ENCODE assay signal across 8 cellular contexts in the genomic region with DNA sequence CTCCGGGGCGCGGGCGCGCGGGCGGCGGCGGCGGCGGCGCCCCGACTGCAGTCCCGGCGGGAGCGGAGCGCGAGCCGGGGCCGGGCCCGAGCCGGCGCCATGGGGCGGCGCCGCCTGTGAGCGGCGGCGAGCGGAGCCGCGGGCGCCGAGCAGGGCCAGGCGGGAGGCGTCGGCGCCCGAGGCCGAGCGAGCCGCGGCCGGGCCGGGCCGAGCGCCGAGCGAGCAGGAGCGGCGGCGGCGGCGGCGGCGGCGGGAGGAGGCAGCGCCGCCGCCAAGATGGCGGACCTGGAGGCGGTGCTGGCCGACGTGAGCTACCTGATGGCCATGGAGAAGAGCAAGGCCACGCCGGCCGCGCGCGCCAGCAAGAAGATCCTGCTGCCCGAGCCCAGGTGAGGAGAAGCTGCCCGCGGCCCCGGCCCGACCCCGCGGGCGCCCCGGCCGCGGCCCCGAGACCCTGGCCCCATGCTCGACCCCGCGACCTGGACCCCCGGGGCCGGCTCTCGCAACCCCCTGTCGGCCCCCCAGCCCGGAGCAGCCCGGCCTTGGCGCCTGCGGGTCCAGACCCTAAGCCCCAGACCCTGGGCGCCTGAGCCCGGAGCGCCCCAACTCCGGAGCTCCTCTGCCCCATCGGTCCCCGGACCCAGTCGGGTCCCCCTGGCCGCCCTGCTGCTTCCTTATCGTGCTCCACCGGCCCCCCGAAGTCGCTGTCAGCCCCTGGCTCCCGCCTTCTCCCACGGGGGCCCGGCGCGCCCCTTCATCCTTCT. TPM values are rescaled to one million over a fixed set of nuclear protein-coding genes. Genes with fewer than 3 reads are reported as not detected.
DNase-seq lines count a peak whose midpoint lies in the region; ATAC-seq and TF ChIP-seq lines count a peak whose summit lies in the region.

A gene (plus strand): TSS at position 50 of the 764 bp plus-strand sequence. CDS start 227 bp downstream, at position 277.

- TF ChIP-seq CTCF in H9 (conservative IDR thresholded peaks at IDR 0.05) (no peak), heart right ventricle (IDR thresholded peaks at IDR 0.05) (no peak)

- H3K4me2 ChIP-seq in H9 (ENCODE audit: insufficient read depth, insufficient read length, low read length), result peak within 1 kb of the TSS; percentile 84

- no peak within 1 kb of the TSS for H2AFZ ChIP-seq in H9 (ENCODE audit: low read length)

- peak within 1 kb of the TSS in 2 of 3 experiments; percentile 14 to 52; a peak in 3 of 7 replicates for H3K27ac Mint-ChIP-seq in H9
- H3K27ac Mint-ChIP-seq in activated naive CD8-positive, alpha-beta T cell, result peak within 1 kb of the TSS; percentile 100

- no peak within 1 kb of the TSS for H2AK5ac ChIP-seq in H9 (ENCODE audit: insufficient read length, low read length)

- DNase-seq in D341Med (ENCODE audit: low spot score) (peak; percentile 86), H9 (no peak), NCI-H2171 treated with DMSO at 0.1 percent for 48 hours (lab: John Stamatoyannopoulos, UW) (peak; percentile 47), heart right ventricle (peak in 1 of 2 donors; percentile 53), posterior vena cava (ENCODE audit: low spot score) (peak; percentile 86)
- DNase-seq in stimulated activated CD4-positive, alpha-beta T cell treated with anti-CD3 and anti-CD28 coated beads, Interleukin-4, amount 100 ng/mL, for 24 hours, result no peak

- H3K4me1 Mint-ChIP-seq in H9, result peaks cover 44 to 53% of the 10 kb centered on the region in 2 experiments
- peaks cover 79% of the 10 kb centered on the region for H3K4me1 Mint-ChIP-seq in activated naive CD8-positive, alpha-beta T cell (ENCODE audit: low read depth)

- no peak within 1 kb of the TSS for H2BK5ac ChIP-seq in H9 (ENCODE audit: insufficient read length, low read length)

- H4K20me1 ChIP-seq in H9 (ENCODE audit: control insufficient read depth, insufficient read depth, insufficient read length), result peaks cover 3% of the 10 kb centered on the region

- peaks cover 0 to 28% (median 0%) of the 10 kb centered on the region in 9 donors for H3K36me3 ChIP-seq in heart right ventricle

- no peak within 1 kb of the TSS for H3K18ac ChIP-seq in H9 (ENCODE audit: insufficient read length, low read depth, low read length)

- H3K4me3 ChIP-seq in heart right ventricle, result peak within 1 kb of the TSS; percentile 75 to 98 (median 96)

- peak within 1 kb of the TSS; percentile 88 to 96 for H3K4me3 Mint-ChIP-seq in H9
- H3K4me3 Mint-ChIP-seq in activated naive CD8-positive, alpha-beta T cell, result peak within 1 kb of the TSS; percentile 94

- H3K56ac ChIP-seq in H9 (ENCODE audit: insufficient read length, low read depth, low read length), result no peak within 1 kb of the TSS

- H3K36me3 Mint-ChIP-seq in H9 (ENCODE audit: insufficient read depth in 1 of 3, low read depth in 3 of 3), result peaks cover 0 to 11% (median 10%) of the 10 kb centered on the region in 3 experiments; a peak in 5 of 7 replicates
- peaks cover 2% of the 10 kb centered on the region for H3K36me3 Mint-ChIP-seq in activated naive CD8-positive, alpha-beta T cell

- peaks cover 35% of the 10 kb centered on the region for H3K27me3 Mint-ChIP-seq in H9 (ENCODE audit: low read depth)
- H3K27me3 Mint-ChIP-seq in activated naive CD8-positive, alpha-beta T cell, result no peaks in the 10 kb centered on the region

- intact Hi-C loops in heart right ventricle (cut with DNase I), result loop anchor here in 9 of 10 donors (1.0 to 10.0 kb wide), 5 partner anchors 36 to 118 kb away; a partner anchor contains a TSS
- intact Hi-C loops in posterior vena cava (cut with DNase I), result loop anchor here (5.0 kb wide), 2 partner anchors 111 to 116 kb away; no protein-coding TSS in a partner anchor

- H2BK120ac ChIP-seq in H9 (ENCODE audit: low read depth, low read length, poor library complexity, severe bottlenecking), result no peak within 1 kb of the TSS

- no CpG with 5 or more reads among the region's 110 CpGs for WGBS in H9 (ENCODE audit: extremely low coverage, insufficient read length, low lambda C conversion rate)
- WGBS in heart right ventricle, 2 donors, result 0 to 1% methylated on average over 55 to 106 of the region's 110 CpGs

- H3K4me1 ChIP-seq in H9 (ENCODE audit: insufficient read depth, low read length) (peaks cover 12% of the 10 kb centered on the region), heart right ventricle (peaks cover 30 to 76% (median 67%) of the 10 kb centered on the region in 9 donors)

- ATAC-seq in heart right ventricle (peak in 1 of 8 donors; percentile 19), GM21390 (IDR thresholded peaks at IDR 0.05; ENCODE audit: unreplicated experiment) (no peak)

- no peak within 1 kb of the TSS for H3K27ac ChIP-seq in H9 (ENCODE audit: insufficient read length, low read depth, low read length)
- H3K27ac ChIP-seq in heart right ventricle, result peak within 1 kb of the TSS; percentile 70 to 98 (median 91)

- peaks cover 8% of the 10 kb centered on the region; the same call in 1 of the 2 replicates for H3K79me2 ChIP-seq in H9 (ENCODE audit: insufficient read depth, low read length)

- no peak within 1 kb of the TSS for H3K9ac ChIP-seq in H9 (ENCODE audit: extremely low read depth, insufficient read length, low read length)

- no peak within 1 kb of the TSS for H4K91ac ChIP-seq in H9 (ENCODE audit: insufficient read length, low read depth, low read length)

- no peak within 1 kb of the TSS for H3T11ph ChIP-seq in H9 (ENCODE audit: low read length)

- H3K4ac ChIP-seq in H9 (ENCODE audit: low read depth, low read length), result no peak within 1 kb of the TSS

- no peak within 1 kb of the TSS for H3K23ac ChIP-seq in H9 (ENCODE audit: insufficient read length, low read depth, low read length)

- H3K23me2 ChIP-seq in H9 (ENCODE audit: insufficient read length, low read depth, low read length, poor library complexity, severe bottlenecking), result peaks cover 9% of the 10 kb centered on the region

- no peak within 1 kb of the TSS for H4K8ac ChIP-seq in H9 (replicated peaks; ENCODE audit: insufficient read length, low read depth, low read length)

- H3K27me3 ChIP-seq in H9 (ENCODE audit: insufficient read depth, low read length) (no peaks in the 10 kb centered on the region; the same call in 1 of the 2 replicates), heart right ventricle (no peaks in the 10 kb centered on the region)

- H2BK15ac ChIP-seq in H9 (ENCODE audit: low read depth, low read length), result no peak within 1 kb of the TSS

- H2BK20ac ChIP-seq in H9 (ENCODE audit: low read depth, low read length, poor library complexity, severe bottlenecking), result no peak within 1 kb of the TSS

- H2BK12ac ChIP-seq in H9 (ENCODE audit: insufficient read length, low read depth, low read length), result no peak within 1 kb of the TSS

- peak within 1 kb of the TSS; percentile 62; the same call in 1 of the 2 replicates for H3K14ac ChIP-seq in H9 (ENCODE audit: insufficient read depth, low read length)

- H3K9me3 Mint-ChIP-seq in H9, result no peaks in the 10 kb centered on the region
- H3K9me3 Mint-ChIP-seq in activated naive CD8-positive, alpha-beta T cell (ENCODE audit: low read depth), result no peaks in the 10 kb centered on the region

- H3K9me3 ChIP-seq in H9 (ENCODE audit: control insufficient read depth, low read depth, low read length) (no peaks in the 10 kb centered on the region), heart right ventricle (no peaks in the 10 kb centered on the region)

- H3K79me1 ChIP-seq in H9 (ENCODE audit: insufficient read depth, low read depth, low read length, poor library complexity, severe bottlenecking), result no peaks in the 10 kb centered on the region

- no peak within 1 kb of the TSS for H4K5ac ChIP-seq in H9 (ENCODE audit: insufficient read length, low read depth, low read length)

RNA-seq across cellular contexts. Expression of the gene that starts here (rescaled TPM):
- 55.5 and 56.3 TPM in 2 replicates for total RNA-seq in H9 (2021)
- 10 to 100 TPM; 34.2 to 60.9 (median 44.0) TPM for total RNA-seq in heart right ventricle
- polyA plus RNA-seq in heart right ventricle, result 10 to 100 TPM; 48.0 to 65.0 TPM
- 10 to 100 TPM; 50.4 to 58.2 TPM for total RNA-seq in posterior vena cava

Comparison
In these comparisons a context has a peak if more than half of its experiments do, and no peak if none do; other contexts are left out.
1. DNase-seq: peak in D341Med (single experiment), NCI-H2171 treated with DMSO at 0.1 percent for 48 hours (single experiment) and posterior vena cava (single experiment); none in H9 (single experiment) and stimulated activated CD4-positive, alpha-beta T cell treated with anti-CD3 and anti-CD28 coated beads, Interleukin-4, amount 100 ng/mL, for 24 hours (single experiment).